Comparison of ENCODE assay signal across 27 cellular contexts in genomic region chr9:37454238-37454637, GRCh38. TPM values are rescaled to one million over a fixed set of nuclear protein-coding genes. Genes with fewer than 3 reads are reported as not detected.
DNase-seq lines count a peak whose midpoint lies in the region; ATAC-seq, FAIRE-seq and TF ChIP-seq lines count a peak whose summit lies in the region.
"Had no signal": no experiment of that assay in that cellular context is flagged by ENCODE, and none has a peak within 500 bp of the region (broad histone marks: within the 10 kb centered on the region; RNA-seq: fewer than 3 reads in every experiment).

No MANE protein-coding gene starts in this region.

- POLR2A ChIA-PET in activated CD4-positive, alpha-beta T cell treated with anti-CD3 and anti-CD28 coated beads for 36 hours (lab: Charles Lee): no interaction called here

- H3K36me3 Mint-ChIP-seq in activated CD4-positive, alpha-beta T cell treated with anti-CD3 and anti-CD28 coated beads for 36 hours (ENCODE audit: low read depth): peaks cover 14% of the 10 kb centered on the region
- H3K36me3 Mint-ChIP-seq in activated CD4-positive, alpha-beta T cell treated with anti-CD3 and anti-CD28 coated beads, Interleukin-2, amount 10 ng/mL, durations not matched to agents 24 days and 14 days (ENCODE audit: low read depth): peaks cover 4% of the 10 kb centered on the region
- H3K36me3 Mint-ChIP-seq in activated T-helper 17 cell treated with anti-CD3 and anti-CD28 coated beads, Interleukin-2, amount 50 U/mL, for 72 hours (ENCODE audit: low read depth): peaks cover 18% of the 10 kb centered on the region
- H3K36me3 Mint-ChIP-seq in type B pancreatic cell: peaks cover 30% of the 10 kb centered on the region
- H3K36me3 Mint-ChIP-seq: IgD-negative memory B cell had no signal

- no peaks in the 10 kb centered on the region for H3K9me3 ChIP-seq in keratinocyte (ENCODE audit: control insufficient read depth, low read depth, low read length)

- peak overlapping the region; percentile 44 for H3K27ac Mint-ChIP-seq in activated CD4-positive, alpha-beta T cell treated with anti-CD3 and anti-CD28 coated beads for 36 hours
- H3K27ac Mint-ChIP-seq in activated CD4-positive, alpha-beta T cell treated with anti-CD3 and anti-CD28 coated beads, Interleukin-2, amount 10 ng/mL, durations not matched to agents 24 days and 14 days: no peak overlapping the region
- H3K27ac Mint-ChIP-seq in activated T-helper 17 cell treated with anti-CD3 and anti-CD28 coated beads, Interleukin-2, amount 50 U/mL, for 72 hours: peak overlapping the region; percentile 21
- H3K27ac Mint-ChIP-seq in type B pancreatic cell: peak overlapping the region; percentile 95
- H3K27ac Mint-ChIP-seq: IgD-negative memory B cell; nephron progenitor cell; T-helper 1 cell treated with Interleukin-12 subunit alpha and Interleukin-12 subunit beta and Interleukin-4 antibody, amounts not matched to agents 30 μg/mL and 1 μg/mL, for 36 hours had no signal

- CTCF ChIA-PET in activated CD4-positive, alpha-beta T cell treated with anti-CD3 and anti-CD28 coated beads for 36 hours (lab: Charles Lee): interaction anchor here (1.9 kb wide), 1 partner anchor 32 kb away, joined by 5 read pairs; the partner anchor contains the start of gene GRHPR

- H3K4me1 Mint-ChIP-seq in activated CD4-positive, alpha-beta T cell treated with anti-CD3 and anti-CD28 coated beads for 36 hours: peaks cover 34% of the 10 kb centered on the region
- H3K4me1 Mint-ChIP-seq in activated CD4-positive, alpha-beta T cell treated with anti-CD3 and anti-CD28 coated beads, Interleukin-2, amount 10 ng/mL, durations not matched to agents 24 days and 14 days: peaks cover 15% of the 10 kb centered on the region
- H3K4me1 Mint-ChIP-seq in activated T-helper 17 cell treated with anti-CD3 and anti-CD28 coated beads, Interleukin-2, amount 50 U/mL, for 72 hours: peaks cover 11% of the 10 kb centered on the region
- H3K4me1 Mint-ChIP-seq in type B pancreatic cell (ENCODE audit: unreplicated experiment): peaks cover 17% of the 10 kb centered on the region

- DNase-seq in activated CD4-positive, alpha-beta T cell treated with anti-CD3 and anti-CD28 coated beads for 36 hours: no peak
- DNase-seq in activated CD4-positive, alpha-beta T cell treated with anti-CD3 and anti-CD28 coated beads, Interleukin-2, amount 10 ng/mL, durations not matched to agents 24 days and 14 days: no peak
- DNase-seq in keratinocyte (ENCODE audit: low read depth, low spot score) (no peak), type B pancreatic cell (ENCODE audit: extremely low spot score, unreplicated experiment) (no peak), SW480 (ENCODE audit: low spot score) (no peak), GM12891 (ENCODE audit: insufficient read length, low spot score) (no peak), NCI-H2227 treated with DMSO at 0.1 percent for 48 hours (lab: John Stamatoyannopoulos, UW) (no peak)
- DNase-seq: 8988T; activated CD4-positive, alpha-beta T cell treated with anti-CD3 and anti-CD28 coated beads for 4 hours; activated CD8-positive, alpha-beta memory T cell treated with anti-CD3 and anti-CD28 coated beads for 24 hours; activated gamma-delta T cell treated with Interleukin-2 at 50 U/mL for 16 hours; AML-193; CD4-positive, alpha-beta memory T cell; DMS 273 treated with DMSO at 0.1 percent for 48 hours; head of caudate nucleus; NCI-H1105; NCI-H187 treated with DMSO at 0.1 percent for 48 hours; NCI-H526; nephron progenitor cell; right cardiac atrium; stimulated activated CD4-positive, alpha-beta T cell treated with anti-CD3 and anti-CD28 coated beads, Interleukin-4, amount 100 ng/mL, for 1 hour had no signal

- FAIRE-seq in keratinocyte (lab: Jason Lieb, UNC) (no peak), GM12891 (lab: Jason Lieb, UNC) (no peak)
- FAIRE-seq: H54 had no signal

- no peak overlapping the region for H3K4me3 ChIP-seq in keratinocyte (ENCODE audit: control insufficient read depth in 2 of 3, extremely low read depth in 1 of 3, insufficient read depth in 2 of 3, low read depth in 1 of 3, low read length in 3 of 3)
- H3K4me3 ChIP-seq: lung had no signal

- no peak overlapping the region for H3K27ac ChIP-seq in keratinocyte (ENCODE audit: control insufficient read depth, insufficient read depth, low read length)
- H3K27ac ChIP-seq: parathyroid adenoma had no signal

- H3K9me1 ChIP-seq in keratinocyte (ENCODE audit: control insufficient read depth, extremely low read depth, insufficient read depth, low read length): peaks cover 4% of the 10 kb centered on the region

- peaks cover 5 to 10% of the 10 kb centered on the region in 2 experiments for H3K36me3 ChIP-seq in keratinocyte (ENCODE audit: control insufficient read depth in 2 of 2, extremely low read depth in 1 of 2, insufficient read depth in 2 of 2, low read length in 2 of 2)

- H4K20me1 ChIP-seq in keratinocyte (ENCODE audit: control insufficient read depth, extremely low read depth, insufficient read depth, low read length): peaks cover 17% of the 10 kb centered on the region

- intact Hi-C loops in activated CD4-positive, alpha-beta T cell treated with anti-CD3 and anti-CD28 coated beads for 36 hours (cut with DNase I, micrococcal nuclease): no loop called here
- intact Hi-C loops in activated CD4-positive, alpha-beta T cell treated with anti-CD3 and anti-CD28 coated beads, Interleukin-2, amount 10 ng/mL, durations not matched to agents 24 days and 14 days (cut with micrococcal nuclease): no loop called here

- dilution Hi-C loops in keratinocyte (cut with MboI; ENCODE audit: extremely low pct_ligation_motif_present, low sequenced_read_pairs): no loop called here

- peak overlapping the region; percentile 17 for H3K4me2 ChIP-seq in keratinocyte (ENCODE audit: control insufficient read depth, extremely low read depth, insufficient read depth, low read depth, low read length)

- H3K9ac ChIP-seq in keratinocyte (ENCODE audit: control insufficient read depth, extremely low read depth, insufficient read depth, low read length): no peak overlapping the region
- H3K9ac ChIP-seq: parathyroid adenoma had no signal

- no peaks in the 10 kb centered on the region for H3K27me3 Mint-ChIP-seq in activated CD4-positive, alpha-beta T cell treated with anti-CD3 and anti-CD28 coated beads for 36 hours
- H3K27me3 Mint-ChIP-seq in activated CD4-positive, alpha-beta T cell treated with anti-CD3 and anti-CD28 coated beads, Interleukin-2, amount 10 ng/mL, durations not matched to agents 24 days and 14 days: no peaks in the 10 kb centered on the region
- H3K27me3 Mint-ChIP-seq in activated T-helper 17 cell treated with anti-CD3 and anti-CD28 coated beads, Interleukin-2, amount 50 U/mL, for 72 hours: no peaks in the 10 kb centered on the region
- no peaks in the 10 kb centered on the region for H3K27me3 Mint-ChIP-seq in type B pancreatic cell
- H3K27me3 Mint-ChIP-seq: CD4-positive, alpha-beta memory T cell; IgD-negative memory B cell had no signal

- no peak for ATAC-seq in activated CD4-positive, alpha-beta T cell treated with anti-CD3 and anti-CD28 coated beads for 36 hours
- ATAC-seq in activated T-helper 17 cell treated with anti-CD3 and anti-CD28 coated beads, Interleukin-2, amount 50 U/mL, for 72 hours (replicated peaks): no peak
- ATAC-seq: right cardiac atrium had no signal

- no peak overlapping the region for H3K4me3 Mint-ChIP-seq in activated CD4-positive, alpha-beta T cell treated with anti-CD3 and anti-CD28 coated beads for 36 hours
- no peak overlapping the region for H3K4me3 Mint-ChIP-seq in activated CD4-positive, alpha-beta T cell treated with anti-CD3 and anti-CD28 coated beads, Interleukin-2, amount 10 ng/mL, durations not matched to agents 24 days and 14 days
- H3K4me3 Mint-ChIP-seq in activated T-helper 17 cell treated with anti-CD3 and anti-CD28 coated beads, Interleukin-2, amount 50 U/mL, for 72 hours: no peak overlapping the region
- no peak overlapping the region for H3K4me3 Mint-ChIP-seq in type B pancreatic cell
- H3K4me3 Mint-ChIP-seq: IgD-negative memory B cell; nephron progenitor cell; T-helper 1 cell treated with Interleukin-12 subunit alpha and Interleukin-12 subunit beta and Interleukin-4 antibody, amounts not matched to agents 30 μg/mL and 1 μg/mL, for 36 hours had no signal

- TF ChIP-seq POLR2A in GM12891 (IDR thresholded peaks at IDR 0.05; ENCODE audit: low read depth, low read length): no peak

- no peaks in the 10 kb centered on the region for H3K27me3 ChIP-seq in keratinocyte (ENCODE audit: control insufficient read depth, extremely low read depth, insufficient read depth, low read length)

- no peak overlapping the region for H2AFZ ChIP-seq in keratinocyte (ENCODE audit: control insufficient read depth, low read length)
- H2AFZ ChIP-seq: parathyroid adenoma had no signal

- TF ChIP-seq CTCF in keratinocyte (optimal IDR thresholded peaks at IDR 0.05 in 1 of 3, IDR thresholded peaks at IDR 0.05 in 1 of 3, conservative IDR thresholded peaks at IDR 0.05 in 1 of 3; ENCODE audit: extremely low read depth in 1 of 3, insufficient read depth in 2 of 3, low read length in 3 of 3) (no peak), type B pancreatic cell (conservative IDR thresholded peaks at IDR 0.05) (no peak)

- peaks cover 26% of the 10 kb centered on the region for H3K4me1 ChIP-seq in keratinocyte (ENCODE audit: control insufficient read depth, extremely low read depth, insufficient read depth, low read length)
- H3K4me1 ChIP-seq: parathyroid adenoma had no signal

- no peaks in the 10 kb centered on the region for H3K9me3 Mint-ChIP-seq in activated CD4-positive, alpha-beta T cell treated with anti-CD3 and anti-CD28 coated beads for 36 hours (ENCODE audit: low read depth)
- H3K9me3 Mint-ChIP-seq in activated CD4-positive, alpha-beta T cell treated with anti-CD3 and anti-CD28 coated beads, Interleukin-2, amount 10 ng/mL, durations not matched to agents 24 days and 14 days: no peaks in the 10 kb centered on the region
- no peaks in the 10 kb centered on the region for H3K9me3 Mint-ChIP-seq in activated T-helper 17 cell treated with anti-CD3 and anti-CD28 coated beads, Interleukin-2, amount 50 U/mL, for 72 hours
- no peaks in the 10 kb centered on the region for H3K9me3 Mint-ChIP-seq in type B pancreatic cell
- H3K9me3 Mint-ChIP-seq: CD4-positive, alpha-beta memory T cell; IgD-negative memory B cell; T-helper 1 cell treated with Interleukin-12 subunit alpha and Interleukin-12 subunit beta and Interleukin-4 antibody, amounts not matched to agents 30 μg/mL and 1 μg/mL, for 36 hours had no signal

- H3K79me2 ChIP-seq in keratinocyte (ENCODE audit: control insufficient read depth, insufficient read depth, low read length): peaks cover 79% of the 10 kb centered on the region

RNA-seq across cellular contexts. Expression of gene ZBTB5, which starts 11.0 kb away (rescaled TPM):
- 1 to 10 TPM; 8.0 to 9.1 TPM for total RNA-seq in activated CD4-positive, alpha-beta T cell treated with anti-CD3 and anti-CD28 coated beads for 36 hours
- 9.2 and 9.5 TPM in 2 replicates for total RNA-seq in activated CD4-positive, alpha-beta T cell treated with anti-CD3 and anti-CD28 coated beads, Interleukin-2, amount 10 ng/mL, durations not matched to agents 24 days and 14 days
- 10 to 100 TPM in 1 of 2 donors, 1 to 10 TPM in 1; 7.7 to 13.8 TPM for total RNA-seq in activated T-helper 17 cell treated with anti-CD3 and anti-CD28 coated beads, Interleukin-2, amount 50 U/mL, for 72 hours
- 10.2 to 14.5 TPM (median 12.6 TPM) in 3 replicates for polyA plus RNA-seq in keratinocyte
- 2.4 TPM for polyA plus RNA-seq in keratinocyte (2011; ENCODE audit: low read depth)
- polyA plus RNA-seq in keratinocyte (2011; cell fraction: cytosol; rRNA removed): 4.3 and 6.6 TPM in 2 replicates
- polyA plus RNA-seq in keratinocyte (2011; cell fraction: nucleus; rRNA removed): 26.9 and 29.8 TPM in 2 replicates
- 5.5 and 8.6 TPM in 2 replicates for polyA plus RNA-seq in keratinocyte (2012; ENCODE audit: low replicate concordance)
- polyA minus RNA-seq in keratinocyte: 11.8 to 26.2 TPM (median 22.9 TPM) in 3 replicates
- 7.5 TPM for polyA minus RNA-seq in keratinocyte (2011; cell fraction: cytosol; rRNA and poly(A)+ RNA removed)
- 15.3 and 22.6 TPM in 2 replicates for polyA minus RNA-seq in keratinocyte (2011; cell fraction: nucleus; rRNA and poly(A)+ RNA removed)
- total RNA-seq in type B pancreatic cell (ENCODE audit: low replicate concordance): 22.6 and 25.9 TPM in 2 replicates
- 7.9 TPM for polyA plus RNA-seq in GM12891 (2012; ENCODE audit: low read depth, missing spikeins)

RNA-seq across cellular contexts. Expression of gene POLR1E, which starts 31.5 kb away (rescaled TPM):
- total RNA-seq in activated CD4-positive, alpha-beta T cell treated with anti-CD3 and anti-CD28 coated beads for 36 hours: 10 to 100 TPM; 67.5 to 69.2 TPM
- total RNA-seq in activated CD4-positive, alpha-beta T cell treated with anti-CD3 and anti-CD28 coated beads, Interleukin-2, amount 10 ng/mL, durations not matched to agents 24 days and 14 days: 60.0 and 64.0 TPM in 2 replicates
- 10 to 100 TPM; 57.3 to 65.1 TPM for total RNA-seq in activated T-helper 17 cell treated with anti-CD3 and anti-CD28 coated beads, Interleukin-2, amount 50 U/mL, for 72 hours
- polyA plus RNA-seq in keratinocyte: 31.8 to 44.4 TPM (median 39.9 TPM) in 3 replicates
- 16.6 TPM for polyA plus RNA-seq in keratinocyte (2011; ENCODE audit: low read depth)
- polyA plus RNA-seq in keratinocyte (2011; cell fraction: cytosol; rRNA removed): 31.3 and 39.2 TPM in 2 replicates
- 35.0 and 36.3 TPM in 2 replicates for polyA plus RNA-seq in keratinocyte (2011; cell fraction: nucleus; rRNA removed)
- polyA plus RNA-seq in keratinocyte (2012; ENCODE audit: low replicate concordance): 14.2 and 31.6 TPM in 2 replicates
- 17.7 to 38.9 TPM (median 22.4 TPM) in 3 replicates for polyA minus RNA-seq in keratinocyte
- 18.4 TPM for polyA minus RNA-seq in keratinocyte (2011; cell fraction: cytosol; rRNA and poly(A)+ RNA removed)
- 14.5 and 25.7 TPM in 2 replicates for polyA minus RNA-seq in keratinocyte (2011; cell fraction: nucleus; rRNA and poly(A)+ RNA removed)
- 16.3 and 26.9 TPM in 2 replicates for total RNA-seq in type B pancreatic cell (ENCODE audit: low replicate concordance)
- 37.9 TPM for polyA plus RNA-seq in GM12891 (2012; ENCODE audit: low read depth, missing spikeins)

RNA-seq across cellular contexts. Expression of gene GRHPR, which starts 31.7 kb away (rescaled TPM):
- total RNA-seq in activated CD4-positive, alpha-beta T cell treated with anti-CD3 and anti-CD28 coated beads for 36 hours: 10 to 100 TPM; 69.1 to 74.4 TPM
- 72.5 and 76.5 TPM in 2 replicates for total RNA-seq in activated CD4-positive, alpha-beta T cell treated with anti-CD3 and anti-CD28 coated beads, Interleukin-2, amount 10 ng/mL, durations not matched to agents 24 days and 14 days
- 10 to 100 TPM; 46.4 to 47.0 TPM for total RNA-seq in activated T-helper 17 cell treated with anti-CD3 and anti-CD28 coated beads, Interleukin-2, amount 50 U/mL, for 72 hours
- polyA plus RNA-seq in keratinocyte: 116 to 173 TPM (median 130 TPM) in 3 replicates
- polyA plus RNA-seq in keratinocyte (2011; ENCODE audit: low read depth): 61.1 TPM
- 97.8 and 143 TPM in 2 replicates for polyA plus RNA-seq in keratinocyte (2011; cell fraction: cytosol; rRNA removed)
- polyA plus RNA-seq in keratinocyte (2011; cell fraction: nucleus; rRNA removed): 123 and 141 TPM in 2 replicates
- 77.0 and 120 TPM in 2 replicates for polyA plus RNA-seq in keratinocyte (2012; ENCODE audit: low replicate concordance)
- 69.6 to 160 TPM (median 131 TPM) in 3 replicates for polyA minus RNA-seq in keratinocyte
- 83.5 TPM for polyA minus RNA-seq in keratinocyte (2011; cell fraction: cytosol; rRNA and poly(A)+ RNA removed)
- polyA minus RNA-seq in keratinocyte (2011; cell fraction: nucleus; rRNA and poly(A)+ RNA removed): 41.9 and 43.0 TPM in 2 replicates
- 81.6 and 109 TPM in 2 replicates for total RNA-seq in type B pancreatic cell (ENCODE audit: low replicate concordance)
- 156 TPM for polyA plus RNA-seq in GM12891 (2012; ENCODE audit: low read depth, missing spikeins)
